Comparison of ENCODE assay signal across 19 cellular contexts in the genomic region with DNA sequence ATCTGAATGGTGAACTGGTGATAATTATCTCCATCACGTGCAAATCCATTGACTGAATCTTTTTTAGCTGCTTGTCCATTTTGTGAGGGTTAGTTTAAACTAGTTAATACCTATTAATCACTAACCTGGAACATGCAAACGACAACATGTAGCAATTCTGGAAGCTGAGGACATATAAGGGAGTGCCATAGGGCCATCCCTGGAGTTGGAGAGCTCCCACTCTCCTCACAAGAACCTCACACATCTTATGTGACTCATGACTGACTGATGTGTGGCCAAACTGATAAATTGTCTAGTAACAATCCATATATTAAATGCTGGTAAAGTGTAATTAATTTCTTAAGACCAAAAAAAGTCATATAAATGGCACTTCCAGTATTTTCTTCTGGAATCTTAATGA.
DNase-seq lines count a peak whose midpoint lies in the region; ATAC-seq and TF ChIP-seq lines count a peak whose summit lies in the region.
"Had no signal": no experiment of that assay in that cellular context is flagged by ENCODE, and none has a peak within 500 bp of the region (broad histone marks: within the 10 kb centered on the region; RNA-seq: fewer than 3 reads in every experiment).

No MANE protein-coding gene starts in this region.

- peak overlapping the region; percentile 30; the same call in 1 of the 2 replicates for H3K4me2 ChIP-seq in KMS-11

- no peak for ATAC-seq in HG02678 (IDR thresholded peaks at IDR 0.05; ENCODE audit: unreplicated experiment)
- no peak for ATAC-seq in left ventricle myocardium superior

- peak; percentile 5 for DNase-seq in brain microvascular endothelial cell
- peak; percentile 18 for DNase-seq in fibroblast of the aortic adventitia (ENCODE audit: low read depth)
- no peak for DNase-seq in suprapubic skin (ENCODE audit: low spot score in 2 of 2)
- DNase-seq in left ventricle myocardium superior: no peak
- no peak for DNase-seq in activated naive CD4-positive, alpha-beta T cell (lab: John Stamatoyannopoulos, UW)
- DNase-seq: COR-L47, EL, HFFc6, Karpas-422, MV-4-11, NCI-H1417, NCI-H2029, NCI-H2171, NCI-H446, NCI-H69, OCI-M1, RPMI8226 had no signal

- intact Hi-C loops in left ventricle myocardium superior (cut with micrococcal nuclease): no loop called here

- no peak for TF ChIP-seq POLR2A in suprapubic skin (IDR thresholded peaks at IDR 0.05)

- in situ Hi-C loops in brain microvascular endothelial cell (cut with HindIII; ENCODE audit: low pct_ligation_motif_present, low sequenced_read_pairs): no loop called here

- no peak overlapping the region; the same call in 1 of the 2 replicates for H3K9ac ChIP-seq in KMS-11

- H3K27ac ChIP-seq in KMS-11 (no peak overlapping the region; the same call in 1 of the 2 replicates), brain microvascular endothelial cell (no peak overlapping the region), suprapubic skin (peak overlapping the region; percentile 82)

- H3K27me3 ChIP-seq in KMS-11 (ENCODE audit: insufficient read depth, low read depth): no peaks in the 10 kb centered on the region
- H3K27me3 ChIP-seq in brain microvascular endothelial cell (replicated peaks): no peaks in the 10 kb centered on the region
- no peaks in the 10 kb centered on the region for H3K27me3 ChIP-seq in suprapubic skin

- H3K79me2 ChIP-seq in KMS-11 (ENCODE audit: insufficient read depth, low read depth): no peaks in the 10 kb centered on the region

- H3K4me3 ChIP-seq in KMS-11 (IDR thresholded peaks at IDR 0.05; ENCODE audit: insufficient read depth, low read depth, low read length) (no peak overlapping the region), brain microvascular endothelial cell (ENCODE audit: low read depth, low read length) (no peak overlapping the region), fibroblast of the aortic adventitia (ENCODE audit: low read depth, low read length) (no peak overlapping the region), suprapubic skin (no peak overlapping the region)

- 62% methylated on average over 2 of the region's 2 CpGs for WGBS in suprapubic skin

- no peaks in the 10 kb centered on the region for H3K9me3 ChIP-seq in suprapubic skin

- TF ChIP-seq EP300 in suprapubic skin (IDR thresholded peaks at IDR 0.05): no peak

- H3K36me3 ChIP-seq in KMS-11 (ENCODE audit: insufficient read depth) (no peaks in the 10 kb centered on the region), brain microvascular endothelial cell (replicated peaks) (no peaks in the 10 kb centered on the region), suprapubic skin (no peaks in the 10 kb centered on the region)

- H3K4me1 ChIP-seq in KMS-11 (ENCODE audit: low read depth, poor library complexity, severe bottlenecking) (peaks cover 27% of the 10 kb centered on the region), suprapubic skin (peaks cover 41% of the 10 kb centered on the region)

- H2AFZ ChIP-seq in KMS-11 (ENCODE audit: low read depth): peak overlapping the region; percentile 62

- TF ChIP-seq CTCF in KMS-11 (conservative IDR thresholded peaks at IDR 0.05; ENCODE audit: low read depth, low read length) (no peak), brain microvascular endothelial cell (IDR thresholded peaks at IDR 0.05; ENCODE audit: low read depth, low read length, missing control alignments) (no peak), fibroblast of the aortic adventitia (IDR thresholded peaks at IDR 0.05; ENCODE audit: insufficient read depth, low read length) (no peak), suprapubic skin (IDR thresholded peaks at IDR 0.05) (no peak)

- H4K20me1 ChIP-seq in KMS-11 (ENCODE audit: insufficient read depth): no peaks in the 10 kb centered on the region

Comparison
In these comparisons a context has a peak if more than half of its experiments do, and no peak if none do; other contexts are left out.
1. DNase-seq: peak in brain microvascular endothelial cell (single experiment) and fibroblast of the aortic adventitia (single experiment); none in suprapubic skin (0 of 2), left ventricle myocardium superior (single experiment) and activated naive CD4-positive, alpha-beta T cell (0 of 4).